In the genomic region with DNA sequence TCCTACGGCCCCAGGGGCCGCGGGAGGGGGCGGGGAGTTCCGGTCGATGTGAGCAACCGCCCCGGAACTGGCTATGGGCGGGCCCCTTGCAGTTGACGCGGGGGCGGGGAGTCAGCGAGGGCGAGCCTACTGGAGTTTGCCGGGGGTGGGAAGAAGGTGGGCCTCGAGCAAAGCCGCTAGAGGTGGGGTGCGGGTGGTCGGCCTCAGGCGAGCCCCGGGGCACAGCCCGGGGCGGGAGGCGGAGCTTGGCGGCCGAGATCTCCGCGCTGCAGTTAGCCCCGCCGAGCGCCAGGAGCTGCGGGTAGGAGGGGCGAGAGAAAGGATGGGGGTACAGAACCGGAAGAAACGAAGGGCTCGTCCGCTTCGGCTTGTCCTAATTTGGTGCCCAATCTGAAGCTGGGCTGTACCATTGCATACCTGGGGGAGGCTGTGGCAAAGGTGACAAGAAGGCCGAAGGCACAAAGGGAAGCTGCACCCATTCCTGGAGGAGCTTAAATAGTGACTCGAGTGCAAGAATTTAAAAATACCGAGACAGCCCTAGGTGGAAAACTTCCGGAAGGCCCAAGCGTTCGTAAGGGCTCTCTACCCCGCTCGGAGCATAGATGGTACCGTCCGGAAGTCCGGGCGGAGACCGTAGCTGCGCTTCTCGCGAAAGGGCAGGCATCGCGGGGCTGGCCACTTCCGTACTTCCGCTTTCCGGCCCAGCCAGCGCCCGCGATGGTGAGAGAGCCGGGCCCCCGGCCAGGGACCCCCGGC, we compare ENCODE assay signal across 8 cellular contexts. TPM values are rescaled to one million over a fixed set of nuclear protein-coding genes. Genes with fewer than 3 reads are reported as not detected.
DNase-seq lines count a peak whose midpoint lies in the region; ATAC-seq and TF ChIP-seq lines count a peak whose summit lies in the region.

A gene (plus strand): TSS at position 678 of the 756 bp plus-strand sequence. CDS start 40 bp downstream, at position 718.
A gene with protein sequence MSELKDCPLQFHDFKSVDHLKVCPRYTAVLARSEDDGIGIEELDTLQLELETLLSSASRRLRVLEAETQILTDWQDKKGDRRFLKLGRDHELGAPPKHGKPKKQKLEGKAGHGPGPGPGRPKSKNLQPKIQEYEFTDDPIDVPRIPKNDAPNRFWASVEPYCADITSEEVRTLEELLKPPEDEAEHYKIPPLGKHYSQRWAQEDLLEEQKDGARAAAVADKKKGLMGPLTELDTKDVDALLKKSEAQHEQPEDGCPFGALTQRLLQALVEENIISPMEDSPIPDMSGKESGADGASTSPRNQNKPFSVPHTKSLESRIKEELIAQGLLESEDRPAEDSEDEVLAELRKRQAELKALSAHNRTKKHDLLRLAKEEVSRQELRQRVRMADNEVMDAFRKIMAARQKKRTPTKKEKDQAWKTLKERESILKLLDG (minus strand): TSS at position 69 of the 756 bp plus-strand sequence. CDS start 1,007 bp downstream, outside the sequence.

- TF ChIP-seq CTCF in fibroblast of pulmonary artery (IDR thresholded peaks at IDR 0.05; ENCODE audit: low read length, missing control alignments) (no peak), nephron (IDR thresholded peaks at IDR 0.05; ENCODE audit: unreplicated experiment in 3 of 3) (no peak)

- H3K36me3 Mint-ChIP-seq in nephron (ENCODE audit: low read depth): peaks cover 37% of the 10 kb centered on the region

- peak within 1 kb of the TSS; percentile 98 for H3K4me3 ChIP-seq in HAP-1
- peak within 1 kb of the TSS; percentile 81 for H3K4me3 ChIP-seq in MG63
- peak within 1 kb of the TSS; percentile 99 for H3K4me3 ChIP-seq in fibroblast of pulmonary artery (replicated peaks; ENCODE audit: low read depth, low read length)

- peaks cover 4% of the 10 kb centered on the region for H3K36me3 ChIP-seq in ES-I3 (ENCODE audit: insufficient read depth, low read length)
- H3K36me3 ChIP-seq in HAP-1 (replicated peaks): peaks cover 40% of the 10 kb centered on the region
- H3K36me3 ChIP-seq in MG63: peaks cover 11% of the 10 kb centered on the region

- no peaks in the 10 kb centered on the region for H3K9me3 ChIP-seq in ES-I3 (ENCODE audit: control insufficient read depth, insufficient read depth, low read length)
- no peaks in the 10 kb centered on the region; the same call in 1 of the 2 replicates for H3K9me3 ChIP-seq in HAP-1
- H3K9me3 ChIP-seq in MG63: no peaks in the 10 kb centered on the region

- H3K27ac Mint-ChIP-seq in nephron: peak within 1 kb of the TSS; percentile 100

- H3K4me3 Mint-ChIP-seq in nephron: peak within 1 kb of the TSS; percentile 95 to 98 (median 98)

- H3K4me1 Mint-ChIP-seq in nephron: peaks cover 28% of the 10 kb centered on the region

- H3K4me1 ChIP-seq in ES-I3 (ENCODE audit: insufficient read depth, low read length) (no peaks in the 10 kb centered on the region; the same call in 1 of the 2 replicates), HAP-1 (peaks cover 4% of the 10 kb centered on the region)

- H3K9ac ChIP-seq in ES-I3 (ENCODE audit: low read depth, low read length): peak within 1 kb of the TSS; percentile 81

- H3K9me3 Mint-ChIP-seq in nephron: no peaks in the 10 kb centered on the region

- no peaks in the 10 kb centered on the region for H3K27me3 Mint-ChIP-seq in nephron (ENCODE audit: low read depth)

- H3K27me3 ChIP-seq in HAP-1 (ENCODE audit: low read depth): no peaks in the 10 kb centered on the region
- H3K27me3 ChIP-seq in MG63: no peaks in the 10 kb centered on the region

- ATAC-seq in stimulated activated naive CD8-positive, alpha-beta T cell treated with anti-CD3 and anti-CD28 coated beads, Interleukin-15, Interleukin-2, amounts not matched to agents 100 U/mL and 50 U/mL, for 24 hours: peak; percentile 87

- in situ Hi-C loops in HAP-1 (cut with MboI; ENCODE audit: low sequenced_read_pairs): no loop called here

- DNase-seq in HAP-1 (ENCODE audit: low spot score in 2 of 2): peak; percentile 87 to 93
- DNase-seq in MG63: peak; percentile 88
- DNase-seq in SHP77 (lab: John Stamatoyannopoulos, UW): peak; percentile 89 to 94
- peak; percentile 86 for DNase-seq in activated effector memory CD4-positive, alpha-beta T cell treated with Interleukin-2 at 50 U/mL for 16 hours
- DNase-seq in fibroblast of pulmonary artery (ENCODE audit: low read depth): peak; percentile 97
- DNase-seq in stimulated activated naive CD8-positive, alpha-beta T cell treated with anti-CD3 and anti-CD28 coated beads, Interleukin-15, Interleukin-2, amounts not matched to agents 100 U/mL and 50 U/mL, for 24 hours: peak; percentile 93

RNA-seq across cellular contexts. Expression of the first gene that starts in this region (rescaled TPM):
- total RNA-seq in MG63 (2014; rRNA removed; shearing (Covaris generic); ENCODE audit: low replicate concordance): 125 and 175 TPM in 2 replicates

RNA-seq across cellular contexts. Expression of the second gene that starts in this region (rescaled TPM):
- 60.3 and 83.8 TPM in 2 replicates for total RNA-seq in MG63 (2014; rRNA removed; shearing (Covaris generic); ENCODE audit: low replicate concordance)

Comparison
In these comparisons a context has a peak if more than half of its experiments do, and no peak if none do; other contexts are left out.
1. Peak in every context shown above with its lines: DNase-seq, ATAC-seq and H3K4me3 ChIP-seq.